ENCODE assay signal across 8 cellular contexts in the genomic region with DNA sequence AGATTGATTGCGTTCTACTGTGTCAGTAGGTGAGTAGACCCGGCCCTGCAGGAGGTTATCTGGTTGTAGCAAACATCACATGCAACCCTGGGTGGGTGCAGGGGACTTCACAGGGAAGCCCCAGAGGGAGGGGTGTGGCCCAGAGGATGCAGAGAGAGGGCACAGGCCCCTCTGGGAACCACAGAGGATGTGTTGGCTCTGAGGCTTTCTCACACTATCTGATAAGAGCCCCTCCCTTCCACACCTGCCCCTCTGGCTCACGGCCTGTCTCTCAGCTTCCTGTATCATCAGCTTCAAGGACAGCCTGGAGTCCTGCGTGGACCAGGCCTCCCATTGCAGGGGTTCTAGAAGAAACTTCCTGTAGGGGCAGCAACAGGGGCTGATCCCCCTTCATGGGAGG.
DNase-seq lines count a peak whose midpoint lies in the region; ATAC-seq, FAIRE-seq and TF ChIP-seq lines count a peak whose summit lies in the region.

No MANE protein-coding gene starts in this region.

- no peak for TF ChIP-seq RAD21 in HepG2 (CRISPR knock-in tag; IDR thresholded peaks at IDR 0.05)

- no peak overlapping the region for H3K9ac ChIP-seq in HepG2 (ENCODE audit: insufficient read depth, low read depth, low read length)

- TF ChIP-seq POLR2A in right lobe of liver (IDR thresholded peaks at IDR 0.05): no peak
- no peak for TF ChIP-seq POLR2A in HepG2 (IDR thresholded peaks at IDR 0.05; ENCODE audit: insufficient read depth in 1 of 2, low read depth in 2 of 2, low read length in 2 of 2)
- TF ChIP-seq POLR2A in breast epithelium (IDR thresholded peaks at IDR 0.05): no peak

- intact Hi-C loops in right lobe of liver (cut with DNase I) (no loop called here), HepG2 (cut with micrococcal nuclease; ENCODE audit: unreplicated experiment) (no loop called here), upper lobe of right lung (cut with DNase I) (no loop called here), breast epithelium (cut with DNase I; ENCODE audit: low total_unique reads) (no loop called here)

- peak in 3 of 4 donors; percentile 40 to 46 (median 42) for ATAC-seq in right lobe of liver
- ATAC-seq in HepG2: no peak
- peak; percentile 94 for ATAC-seq in activated naive CD8-positive, alpha-beta T cell treated with anti-CD3 and anti-CD28 coated beads, Interleukin-2, amount 50 U/mL, for 24 hours
- ATAC-seq in upper lobe of right lung: peak; percentile 62

- H3K4me1 Mint-ChIP-seq in activated naive CD8-positive, alpha-beta T cell treated with anti-CD3 and anti-CD28 coated beads, Interleukin-2, amount 50 U/mL, for 24 hours: peaks cover 46% of the 10 kb centered on the region

- H2AFZ ChIP-seq in HepG2 (ENCODE audit: low read length): no peak overlapping the region

- no peaks in the 10 kb centered on the region for H4K20me1 ChIP-seq in HepG2 (ENCODE audit: insufficient read depth, low read length)

- H3K4me1 ChIP-seq in right lobe of liver (peaks cover 0 to 16% (median 2%) of the 10 kb centered on the region in 4 donors), HepG2 (ENCODE audit: insufficient read depth, low read length) (no peaks in the 10 kb centered on the region), upper lobe of right lung (no peaks in the 10 kb centered on the region), breast epithelium (no peaks in the 10 kb centered on the region)

- POLR2A ChIA-PET in HepG2 (lab: Yijun Ruan, JAX): no interaction called here

- H3K36me3 Mint-ChIP-seq in activated naive CD8-positive, alpha-beta T cell treated with anti-CD3 and anti-CD28 coated beads, Interleukin-2, amount 50 U/mL, for 24 hours (ENCODE audit: low read depth): peaks cover 37% of the 10 kb centered on the region

- no TSS peak for BruUV-seq in HepG2 (replicated peaks; lab: Mats Ljungman, UMichigan)

- H3K27me3 Mint-ChIP-seq in activated naive CD8-positive, alpha-beta T cell treated with anti-CD3 and anti-CD28 coated beads, Interleukin-2, amount 50 U/mL, for 24 hours: no peaks in the 10 kb centered on the region

- no peaks in the 10 kb centered on the region for H3K36me3 ChIP-seq in right lobe of liver
- no peaks in the 10 kb centered on the region; a peak in 1 of 5 replicates for H3K36me3 ChIP-seq in HepG2 (replicated peaks in 1 of 2; ENCODE audit: control insufficient read depth in 1 of 2, insufficient read depth in 2 of 2, low read length in 2 of 2)
- peaks cover 12% of the 10 kb centered on the region for H3K36me3 ChIP-seq in upper lobe of right lung
- H3K36me3 ChIP-seq in breast epithelium: no peaks in the 10 kb centered on the region

- no peak for FAIRE-seq in HepG2 (lab: Jason Lieb, UNC)

- H3K4me3 ChIP-seq in right lobe of liver: no peak overlapping the region
- no peak overlapping the region for H3K4me3 ChIP-seq in HepG2 (replicated peaks in 1 of 3; ENCODE audit: insufficient read depth in 1 of 3, low read depth in 2 of 3, low read length in 3 of 3)
- H3K4me3 ChIP-seq in upper lobe of right lung: no peak overlapping the region
- H3K4me3 ChIP-seq in breast epithelium: no peak overlapping the region

- CTCF ChIA-PET in HepG2 (lab: Yijun Ruan, JAX; ENCODE audit: low intra/inter-chr PET ratio, low total read pairs): no interaction called here

- WGBS in right lobe of liver (ENCODE audit: insufficient coverage, low coverage, low lambda C conversion rate, missing lambda C conversion rate): 44% methylated on average over 3 of the region's 4 CpGs
- 94% methylated on average over 3 of the region's 4 CpGs for WGBS in HepG2 (ENCODE audit: low lambda C conversion rate)

- in situ Hi-C loops in HepG2 (cut with HindIII; ENCODE audit: extremely low pct_ligation_motif_present, low pct_unique_long_range_greater_than_20kb): no loop called here

- H3K4me3 Mint-ChIP-seq in activated naive CD8-positive, alpha-beta T cell treated with anti-CD3 and anti-CD28 coated beads, Interleukin-2, amount 50 U/mL, for 24 hours: peak overlapping the region; percentile 47

- TF ChIP-seq CTCF in right lobe of liver (IDR thresholded peaks at IDR 0.05): no peak
- no peak for TF ChIP-seq CTCF in HepG2 (CRISPR knock-in tag; IDR thresholded peaks at IDR 0.05)
- TF ChIP-seq CTCF in upper lobe of right lung (IDR thresholded peaks at IDR 0.05): no peak
- TF ChIP-seq CTCF in breast epithelium (IDR thresholded peaks at IDR 0.05): no peak

- H3K27ac ChIP-seq in right lobe of liver: no peak overlapping the region
- no peak overlapping the region for H3K27ac ChIP-seq in HepG2 (ENCODE audit: extremely low read length, insufficient read depth, low read length)
- no peak overlapping the region for H3K27ac ChIP-seq in upper lobe of right lung
- H3K27ac ChIP-seq in breast epithelium: no peak overlapping the region

- DNase-seq in right lobe of liver (no peak), HepG2 (ENCODE audit: low spot score) (no peak), T follicular helper cell (ENCODE audit: low read depth) (peak; percentile 9), upper lobe of right lung (no peak), cerebellar cortex (ENCODE audit: low spot score) (no peak), breast epithelium (ENCODE audit: low spot score in 2 of 2) (no peak), NCI-H1092 treated with DMSO at 0.1 percent for 48 hours (lab: John Stamatoyannopoulos, UW) (no peak)
- peak; percentile 65 for DNase-seq in activated naive CD8-positive, alpha-beta T cell treated with anti-CD3 and anti-CD28 coated beads, Interleukin-2, amount 50 U/mL, for 24 hours

- H3K27me3 ChIP-seq in right lobe of liver (no peaks in the 10 kb centered on the region), HepG2 (ENCODE audit: control insufficient read depth in 1 of 2, insufficient read depth in 2 of 2, low read length in 2 of 2) (no peaks in the 10 kb centered on the region), upper lobe of right lung (no peaks in the 10 kb centered on the region), breast epithelium (no peaks in the 10 kb centered on the region)

- H3K9me3 ChIP-seq in right lobe of liver (no peaks in the 10 kb centered on the region), HepG2 (ENCODE audit: low read length) (no peaks in the 10 kb centered on the region), upper lobe of right lung (no peaks in the 10 kb centered on the region), breast epithelium (no peaks in the 10 kb centered on the region)

- no peak for TF ChIP-seq EP300 in HepG2 (IDR thresholded peaks at IDR 0.05; ENCODE audit: low read depth in 2 of 2, low read length in 2 of 2)
- no peak for TF ChIP-seq EP300 in HepG2 (CRISPR knock-in tag; IDR thresholded peaks at IDR 0.05; ENCODE audit: borderline replicate concordance)

- peak overlapping the region; percentile 71 for H3K27ac Mint-ChIP-seq in activated naive CD8-positive, alpha-beta T cell treated with anti-CD3 and anti-CD28 coated beads, Interleukin-2, amount 50 U/mL, for 24 hours

- H3K4me2 ChIP-seq in HepG2 (ENCODE audit: low read depth, low read length): no peak overlapping the region

- H3K79me2 ChIP-seq in HepG2 (ENCODE audit: insufficient read depth, low read length): no peaks in the 10 kb centered on the region

- no peaks in the 10 kb centered on the region for H3K9me3 Mint-ChIP-seq in activated naive CD8-positive, alpha-beta T cell treated with anti-CD3 and anti-CD28 coated beads, Interleukin-2, amount 50 U/mL, for 24 hours

TF ChIP-seq in HepG2, 621 proteins besides CTCF, POLR2A, EP300 and RAD21 (continues in another document):
- no peak for TF ChIP-seq HNRNPK (IDR thresholded peaks at IDR 0.05; ENCODE audit: low read depth, low read length, poor library complexity, severe bottlenecking)
- no peak for TF ChIP-seq ZNF275 (CRISPR knock-in tag; IDR thresholded peaks at IDR 0.05; ENCODE audit: borderline replicate concordance)
- TF ChIP-seq CREM (IDR thresholded peaks at IDR 0.05): no peak
- no peak for TF ChIP-seq CREM (CRISPR knock-in tag; IDR thresholded peaks at IDR 0.05)
- no peak for TF ChIP-seq DPF2 (CRISPR knock-in tag; IDR thresholded peaks at IDR 0.05; ENCODE audit: borderline replicate concordance, low read depth)
- no peak for TF ChIP-seq ADNP (CRISPR knock-in tag; IDR thresholded peaks at IDR 0.05)
- TF ChIP-seq HOXD1 (CRISPR knock-in tag; IDR thresholded peaks at IDR 0.05): no peak
- no peak for TF ChIP-seq MAFK (conservative IDR thresholded peaks at IDR 0.05 in 1 of 2, IDR thresholded peaks at IDR 0.05 in 1 of 2; ENCODE audit: low read length in 2 of 2)
- no peak for TF ChIP-seq NFKBIZ (CRISPR knock-in tag; IDR thresholded peaks at IDR 0.05)

Comparison
In these comparisons a context has a peak if more than half of its experiments do, and no peak if none do; other contexts are left out.
1. DNase-seq: peak in T follicular helper cell (single experiment) and activated naive CD8-positive, alpha-beta T cell treated with anti-CD3 and anti-CD28 coated beads, Interleukin-2, amount 50 U/mL, for 24 hours (single experiment); none in right lobe of liver (0 of 3), HepG2 (single experiment), upper lobe of right lung (single experiment), cerebellar cortex (single experiment), breast epithelium (0 of 2) and NCI-H1092 treated with DMSO at 0.1 percent for 48 hours (single experiment).